ENCODE assay signal across 11 cellular contexts in genomic region chr7:7051221-7051877, GRCh38.
DNase-seq lines count a peak whose midpoint lies in the region; ATAC-seq and TF ChIP-seq lines count a peak whose summit lies in the region.
"Had no signal": no experiment of that assay in that cellular context is flagged by ENCODE, and none has a peak within 500 bp of the region (broad histone marks: within the 10 kb centered on the region; RNA-seq: fewer than 3 reads in every experiment).

No MANE protein-coding gene starts in this region.

- no peaks in the 10 kb centered on the region for H3K36me3 Mint-ChIP-seq in CD4-positive, alpha-beta T cell (ENCODE audit: low read depth)
- no peaks in the 10 kb centered on the region for H3K36me3 Mint-ChIP-seq in osteocyte (ENCODE audit: unreplicated experiment)

- intact Hi-C loops in CD4-positive, alpha-beta T cell (cut with DNase I, micrococcal nuclease), result no loop called here
- intact Hi-C loops in testis (cut with DNase I; ENCODE audit: low total_unique reads), result no loop called here

- POLR2A ChIA-PET in CD4-positive, alpha-beta T cell (lab: Charles Lee), result no interaction called here

- no peaks in the 10 kb centered on the region for H3K9me3 Mint-ChIP-seq in CD4-positive, alpha-beta T cell
- H3K9me3 Mint-ChIP-seq in osteocyte (ENCODE audit: unreplicated experiment), result no peaks in the 10 kb centered on the region

- CTCF ChIA-PET in CD4-positive, alpha-beta T cell (lab: Charles Lee), result no interaction called here

- no peaks in the 10 kb centered on the region for H3K4me1 ChIP-seq in testis
- H3K4me1 ChIP-seq: BLaER1 had no signal

- no peak for TF ChIP-seq POLR2A in testis (IDR thresholded peaks at IDR 0.05)

- H3K36me3 ChIP-seq in testis (ENCODE audit: low read depth, missing control alignments), result no peaks in the 10 kb centered on the region
- H3K36me3 ChIP-seq: BLaER1 had no signal

- H3K27me3 Mint-ChIP-seq in CD4-positive, alpha-beta T cell, result no peaks in the 10 kb centered on the region
- peaks cover 21% of the 10 kb centered on the region for H3K27me3 Mint-ChIP-seq in osteocyte (ENCODE audit: unreplicated experiment)

- H3K4me3 Mint-ChIP-seq in CD4-positive, alpha-beta T cell, result no peak overlapping the region
- no peak overlapping the region for H3K4me3 Mint-ChIP-seq in osteocyte (ENCODE audit: unreplicated experiment)

- no peaks in the 10 kb centered on the region for H3K4me1 Mint-ChIP-seq in CD4-positive, alpha-beta T cell (ENCODE audit: low read depth)
- no peaks in the 10 kb centered on the region for H3K4me1 Mint-ChIP-seq in osteocyte (ENCODE audit: unreplicated experiment)

- DNase-seq in AML-193 (lab: John Stamatoyannopoulos, UW) (peak; percentile 1 to 6), GM20000 (ENCODE audit: low spot score) (peak; percentile 23), LHCN-M2 (ENCODE audit: low read depth) (peak; percentile 32), fibroblast of peridontal ligament (ENCODE audit: extremely low read depth) (peak; percentile 1), NCI-H2171 (lab: John Stamatoyannopoulos, UW) (no peak), osteocyte (ENCODE audit: extremely low spot score, unreplicated experiment) (no peak), testis (no peak)
- DNase-seq in CD4-positive, alpha-beta T cell, result no peak
- DNase-seq: amniotic stem cell, SK-N-SH had no signal

- H3K27ac Mint-ChIP-seq in CD4-positive, alpha-beta T cell, result no peak overlapping the region
- H3K27ac Mint-ChIP-seq in osteocyte (ENCODE audit: unreplicated experiment), result no peak overlapping the region

- H3K9me3 ChIP-seq in CD4-positive, alpha-beta T cell (ENCODE audit: control insufficient read depth, low read length), result no peaks in the 10 kb centered on the region
- no peaks in the 10 kb centered on the region for H3K9me3 ChIP-seq in testis
- H3K9me3 ChIP-seq: BLaER1, SK-N-SH had no signal

- H3K4me3 ChIP-seq in testis, result no peak overlapping the region
- H3K4me3 ChIP-seq: BLaER1 had no signal

- TF ChIP-seq CTCF in GM20000 (IDR thresholded peaks at IDR 0.05; ENCODE audit: extremely low read depth, missing control alignments) (no peak), osteocyte (IDR thresholded peaks at IDR 0.05) (no peak), testis (IDR thresholded peaks at IDR 0.05) (no peak)
- no peak for TF ChIP-seq CTCF in CD4-positive, alpha-beta T cell (IDR thresholded peaks at IDR 0.05)

- no peaks in the 10 kb centered on the region for H3K27me3 ChIP-seq in CD4-positive, alpha-beta T cell (ENCODE audit: control insufficient read depth, insufficient read depth, low read length)
- H3K27me3 ChIP-seq in testis, result no peaks in the 10 kb centered on the region
- H3K27me3 ChIP-seq: BLaER1 had no signal

- no peak overlapping the region for H3K27ac ChIP-seq in CD4-positive, alpha-beta T cell (ENCODE audit: low read depth, low read length)
- no peak overlapping the region for H3K27ac ChIP-seq in testis
- H3K27ac ChIP-seq: BLaER1 had no signal

- 59 to 62% methylated on average over 4 of the region's 4 CpGs for WGBS in testis, 2 donors

- ATAC-seq in CD4-positive, alpha-beta T cell (ENCODE audit: poor library complexity), result no peak

Comparison
In these comparisons a context has a peak if more than half of its experiments do, and no peak if none do; other contexts are left out.
1. DNase-seq: peak in AML-193 (2 of 2), GM20000 (single experiment), LHCN-M2 (single experiment) and fibroblast of peridontal ligament (single experiment); none in CD4-positive, alpha-beta T cell (0 of 10), NCI-H2171 (single experiment), osteocyte (single experiment) and testis (single experiment).